11 cellular contexts compared by ENCODE assay signal in the genomic region with DNA sequence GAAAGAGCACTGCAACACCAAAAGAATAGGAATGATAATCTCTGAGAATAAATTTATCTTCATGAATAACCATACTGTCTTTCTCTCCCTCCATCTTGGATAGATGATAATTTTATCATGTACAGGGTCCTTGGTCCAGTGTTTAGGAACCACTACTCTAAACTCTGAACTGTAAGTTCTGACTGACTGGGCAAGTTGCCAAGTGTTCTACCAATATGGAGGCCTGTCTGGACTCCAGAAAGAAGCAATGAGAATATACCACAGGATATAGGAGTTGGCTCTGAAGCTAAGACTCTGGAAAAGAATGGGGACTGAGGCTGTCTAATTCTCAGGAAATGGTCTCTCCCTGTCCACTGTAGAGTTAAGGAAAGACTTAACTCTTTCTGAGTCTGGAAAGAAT. TPM values are rescaled to one million over a fixed set of nuclear protein-coding genes. Genes with fewer than 3 reads are reported as not detected.
DNase-seq lines count a peak whose midpoint lies in the region; ATAC-seq and TF ChIP-seq lines count a peak whose summit lies in the region.
"Had no signal": no experiment of that assay in that cellular context is flagged by ENCODE, and none has a peak within 500 bp of the region (broad histone marks: within the 10 kb centered on the region; RNA-seq: fewer than 3 reads in every experiment).

No MANE protein-coding gene starts in this region.

- peaks cover 23% of the 10 kb centered on the region for H3K36me3 Mint-ChIP-seq in Calu3 (ENCODE audit: insufficient read depth, unreplicated experiment)
- peaks cover 7% of the 10 kb centered on the region for H3K36me3 Mint-ChIP-seq in activated T-helper 17 cell treated with anti-CD3 and anti-CD28 coated beads, Interleukin-2, amount 50 U/mL, for 72 hours (ENCODE audit: low read depth)
- no peaks in the 10 kb centered on the region for H3K36me3 Mint-ChIP-seq in mesothelial cell of epicardium

- H3K9me3 Mint-ChIP-seq in Calu3 (ENCODE audit: low read depth, unreplicated experiment) (no peaks in the 10 kb centered on the region), mesothelial cell of epicardium (no peaks in the 10 kb centered on the region)
- H3K9me3 Mint-ChIP-seq in activated T-helper 17 cell treated with anti-CD3 and anti-CD28 coated beads, Interleukin-2, amount 50 U/mL, for 72 hours: no peaks in the 10 kb centered on the region
- H3K9me3 Mint-ChIP-seq: IgD-negative memory B cell had no signal

- DNase-seq in AG10803 (ENCODE audit: low read depth): no peak
- DNase-seq in Calu3: no peak
- no peak for DNase-seq in mesothelial cell of epicardium (ENCODE audit: low spot score in 2 of 2, unreplicated experiment in 2 of 2)
- DNase-seq in globus pallidus (ENCODE audit: low spot score): no peak
- no peak for DNase-seq in ureter (ENCODE audit: low spot score)
- DNase-seq: DMS79, NCI-H2029 had no signal

- no TSS peak for BruUV-seq in Calu3 (replicated peaks; lab: Mats Ljungman, UMichigan)

- H3K4me1 Mint-ChIP-seq in Calu3 (ENCODE audit: low read depth, unreplicated experiment) (peaks cover 43% of the 10 kb centered on the region), mesothelial cell of epicardium (peaks cover 17% of the 10 kb centered on the region)
- H3K4me1 Mint-ChIP-seq in activated T-helper 17 cell treated with anti-CD3 and anti-CD28 coated beads, Interleukin-2, amount 50 U/mL, for 72 hours: peaks cover 43% of the 10 kb centered on the region

- no peaks in the 10 kb centered on the region for H3K27me3 Mint-ChIP-seq in Calu3 (ENCODE audit: unreplicated experiment)
- no peaks in the 10 kb centered on the region for H3K27me3 Mint-ChIP-seq in activated T-helper 17 cell treated with anti-CD3 and anti-CD28 coated beads, Interleukin-2, amount 50 U/mL, for 72 hours
- no peaks in the 10 kb centered on the region for H3K27me3 Mint-ChIP-seq in mesothelial cell of epicardium (ENCODE audit: low read depth)
- H3K27me3 Mint-ChIP-seq: IgD-negative memory B cell had no signal

- CTCF ChIA-PET in Calu3 (lab: Charles Lee): no interaction called here

- H3K27ac Mint-ChIP-seq in Calu3 (ENCODE audit: unreplicated experiment) (peak overlapping the region; percentile 57), mesothelial cell of epicardium (no peak overlapping the region)
- peak overlapping the region; percentile 89 for H3K27ac Mint-ChIP-seq in activated T-helper 17 cell treated with anti-CD3 and anti-CD28 coated beads, Interleukin-2, amount 50 U/mL, for 72 hours

- H3K4me3 Mint-ChIP-seq in Calu3 (ENCODE audit: low read depth, unreplicated experiment): peak overlapping the region; percentile 95
- peak overlapping the region; percentile 88 for H3K4me3 Mint-ChIP-seq in activated T-helper 17 cell treated with anti-CD3 and anti-CD28 coated beads, Interleukin-2, amount 50 U/mL, for 72 hours
- H3K4me3 Mint-ChIP-seq in mesothelial cell of epicardium: peak overlapping the region; percentile 47

- TF ChIP-seq CTCF in AG10803 (conservative IDR thresholded peaks at IDR 0.05; ENCODE audit: low read length) (no peak), Calu3 (IDR thresholded peaks at IDR 0.05; ENCODE audit: unreplicated experiment) (no peak), mesothelial cell of epicardium (IDR thresholded peaks at IDR 0.05; ENCODE audit: unreplicated experiment) (no peak)

- H3K4me3 ChIP-seq in AG10803 (ENCODE audit: low read length): peak overlapping the region; percentile 6

- intact Hi-C loops in Calu3 (cut with micrococcal nuclease; ENCODE audit: unreplicated experiment): no loop called here

- no peak for ATAC-seq in activated T-helper 17 cell treated with anti-CD3 and anti-CD28 coated beads, Interleukin-2, amount 50 U/mL, for 72 hours (replicated peaks)
- ATAC-seq in GM18498 (IDR thresholded peaks at IDR 0.05; ENCODE audit: unreplicated experiment) (no peak), GM21737 (IDR thresholded peaks at IDR 0.05; ENCODE audit: unreplicated experiment) (no peak)

RNA-seq across cellular contexts. Expression of gene FHIP1B, which starts 1.5 kb away (rescaled TPM):
- total RNA-seq in Calu3 (2022) (39.7 and 43.9 TPM in 2 replicates), mesothelial cell of epicardium (46.6 to 47.0 TPM (median 46.7 TPM) in 3 replicates), ureter (49.5 TPM)
- 10 to 100 TPM; 16.9 to 25.4 TPM for total RNA-seq in activated T-helper 17 cell treated with anti-CD3 and anti-CD28 coated beads, Interleukin-2, amount 50 U/mL, for 72 hours

RNA-seq across cellular contexts. Expression of gene CNGA4, which starts 6.0 kb away (rescaled TPM):
- total RNA-seq in Calu3 (2022): 0.32 TPM in 1 of 2 replicates, not detected in the other
- total RNA-seq in activated T-helper 17 cell treated with anti-CD3 and anti-CD28 coated beads, Interleukin-2, amount 50 U/mL, for 72 hours: under 1 TPM in 1 of 2 donors, not detected in 1; 0.24 TPM
- total RNA-seq in mesothelial cell of epicardium: 0.27 to 0.54 TPM (median 0.49 TPM) in 3 replicates
- 0.26 TPM for total RNA-seq in ureter

RNA-seq across cellular contexts. Expression of gene CCKBR, which starts 26.7 kb away (rescaled TPM):
- total RNA-seq in Calu3 (2022) (not detected in 2 replicates), mesothelial cell of epicardium (3.7 to 4.6 TPM (median 3.8 TPM) in 3 replicates), ureter (not detected)
- not detected for total RNA-seq in activated T-helper 17 cell treated with anti-CD3 and anti-CD28 coated beads, Interleukin-2, amount 50 U/mL, for 72 hours

RNA-seq across cellular contexts. Expression of gene C11orf42, which starts 27.5 kb away (rescaled TPM):
- not detected in 2 replicates for total RNA-seq in Calu3 (2022)
- total RNA-seq in activated T-helper 17 cell treated with anti-CD3 and anti-CD28 coated beads, Interleukin-2, amount 50 U/mL, for 72 hours: not detected
- total RNA-seq in mesothelial cell of epicardium: not detected in 3 replicates
- total RNA-seq in ureter: not detected

RNA-seq across cellular contexts. Expression of gene OR52W1, which starts 33.9 kb away (rescaled TPM):
- total RNA-seq in Calu3 (2022): not detected in 2 replicates
- not detected for total RNA-seq in activated T-helper 17 cell treated with anti-CD3 and anti-CD28 coated beads, Interleukin-2, amount 50 U/mL, for 72 hours
- not detected in 3 replicates for total RNA-seq in mesothelial cell of epicardium
- total RNA-seq in ureter: not detected
